15 cellular contexts compared by ENCODE assay signal in the genomic region with DNA sequence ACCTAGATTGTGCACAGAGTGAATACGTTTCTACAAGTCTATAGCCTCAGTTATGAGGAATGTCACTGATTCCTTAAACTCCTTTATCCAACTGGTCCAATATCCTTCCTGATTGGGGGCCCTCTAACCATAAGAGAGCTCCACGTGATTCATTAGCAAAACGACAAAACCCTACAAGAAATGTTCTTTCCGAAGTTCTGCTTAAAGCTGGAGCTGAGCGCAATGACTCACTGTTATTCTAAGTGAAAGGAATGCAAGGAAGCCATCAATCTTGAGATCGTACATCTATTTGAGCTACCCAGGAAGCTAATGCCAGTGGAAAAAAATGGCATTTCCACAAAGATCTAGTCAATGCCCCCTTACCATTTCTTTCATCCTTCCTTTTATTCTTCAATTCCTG.
DNase-seq lines count a peak whose midpoint lies in the region; ATAC-seq and TF ChIP-seq lines count a peak whose summit lies in the region.
"Had no signal": no experiment of that assay in that cellular context is flagged by ENCODE, and none has a peak within 500 bp of the region (broad histone marks: within the 10 kb centered on the region; RNA-seq: fewer than 3 reads in every experiment).

No MANE protein-coding gene starts in this region.

- H4K20me1 ChIP-seq in GM23338 (replicated peaks; ENCODE audit: insufficient read depth): no peaks in the 10 kb centered on the region

- H3K27ac Mint-ChIP-seq in GM23338 (no peak overlapping the region), endodermal cell (no peak overlapping the region), Caco-2 (ENCODE audit: unreplicated experiment) (no peak overlapping the region)
- H3K27ac Mint-ChIP-seq: activated naive CD8-positive, alpha-beta T cell treated with anti-CD3 and anti-CD28 coated beads for 36 hours; stimulated activated naive B cell treated with anti-CD40 and anti-IgM and Interleukin-4, amounts not matched to agents 10 μg/mL and 1 μg/mL and 100 μg/mL, for 72 hours had no signal

- no peak for ATAC-seq in GM23338
- no peak for ATAC-seq in HG03135 (IDR thresholded peaks at IDR 0.05; ENCODE audit: unreplicated experiment)
- no peak for ATAC-seq in HG03095 (IDR thresholded peaks at IDR 0.05; ENCODE audit: unreplicated experiment)
- ATAC-seq: HCT116; stimulated activated naive B cell treated with anti-CD40 and anti-IgM and Interleukin-4, amounts not matched to agents 10 μg/mL and 1 μg/mL and 100 μg/mL, for 72 hours had no signal

- H3K36me3 ChIP-seq in GM23338 (ENCODE audit: insufficient read depth): no peaks in the 10 kb centered on the region
- H3K36me3 ChIP-seq in adrenal gland (replicated peaks in 1 of 2): no peaks in the 10 kb centered on the region
- H3K36me3 ChIP-seq in endodermal cell (ENCODE audit: control insufficient read depth, insufficient read depth, low read length): no peaks in the 10 kb centered on the region
- H3K36me3 ChIP-seq in Caco-2 (ENCODE audit: control insufficient read depth, insufficient read depth, low read length): no peaks in the 10 kb centered on the region

- H3K4me3 ChIP-seq in GM23338: no peak overlapping the region
- H3K4me3 ChIP-seq in adrenal gland: no peak overlapping the region
- H3K4me3 ChIP-seq in foreskin fibroblast (ENCODE audit: low read depth in 1 of 2, low read length in 2 of 2): no peak overlapping the region
- no peak overlapping the region for H3K4me3 ChIP-seq in skeletal muscle cell (ENCODE audit: low read depth, low read length)
- no peak overlapping the region for H3K4me3 ChIP-seq in endodermal cell (ENCODE audit: low read length)
- no peak overlapping the region for H3K4me3 ChIP-seq in Caco-2 (ENCODE audit: low read depth, low read length)

- H3K36me3 Mint-ChIP-seq in GM23338 (ENCODE audit: low read depth): no peaks in the 10 kb centered on the region; the same call in 1 of the 3 replicates
- no peaks in the 10 kb centered on the region for H3K36me3 Mint-ChIP-seq in endodermal cell (ENCODE audit: low read depth)
- no peaks in the 10 kb centered on the region for H3K36me3 Mint-ChIP-seq in Caco-2 (ENCODE audit: insufficient read depth, unreplicated experiment)
- H3K36me3 Mint-ChIP-seq: activated naive CD8-positive, alpha-beta T cell treated with anti-CD3 and anti-CD28 coated beads for 36 hours; stimulated activated naive B cell treated with anti-CD40 and anti-IgM and Interleukin-4, amounts not matched to agents 10 μg/mL and 1 μg/mL and 100 μg/mL, for 72 hours had no signal

- H2AFZ ChIP-seq in GM23338: no peak overlapping the region

- 0 out of 2 replicates have a peak, but pooled peaks cover 6% of the 10 kb centered on the region for H3K9me2 ChIP-seq in GM23338 (ENCODE audit: insufficient read depth)

- WGBS in adrenal gland, 4 donors: 17 to 25% (median 18%) methylated on average over 6 of the region's 6 CpGs
- WGBS in endodermal cell (ENCODE audit: insufficient coverage in 1 of 2, insufficient read length in 1 of 2), 2 experiments: 72 to 90% methylated on average over 5 to 6 of the region's 6 CpGs

- no peak overlapping the region for H3K4me2 ChIP-seq in GM23338

- TF ChIP-seq POLR2A in adrenal gland (IDR thresholded peaks at IDR 0.05): no peak

- no peaks in the 10 kb centered on the region for H3K79me2 ChIP-seq in GM23338 (replicated peaks; ENCODE audit: insufficient read depth)

- H3K27me3 Mint-ChIP-seq in GM23338 (ENCODE audit: insufficient read depth, low read depth, poor library complexity) (no peaks in the 10 kb centered on the region), endodermal cell (ENCODE audit: insufficient read depth) (no peaks in the 10 kb centered on the region), Caco-2 (ENCODE audit: insufficient read depth, unreplicated experiment) (no peaks in the 10 kb centered on the region)
- H3K27me3 Mint-ChIP-seq: activated naive CD8-positive, alpha-beta T cell treated with anti-CD3 and anti-CD28 coated beads for 36 hours; stimulated activated naive B cell treated with anti-CD40 and anti-IgM and Interleukin-4, amounts not matched to agents 10 μg/mL and 1 μg/mL and 100 μg/mL, for 72 hours had no signal

- no peaks in the 10 kb centered on the region for H3K9me3 ChIP-seq in adrenal gland (replicated peaks in 1 of 3)
- no peaks in the 10 kb centered on the region for H3K9me3 ChIP-seq in endodermal cell (ENCODE audit: control insufficient read depth, low read length)
- H3K9me3 ChIP-seq in Caco-2: no peaks in the 10 kb centered on the region

- POLR2A ChIA-PET in Caco-2 (lab: Charles Lee): no interaction called here

- H3K9me3 Mint-ChIP-seq in GM23338 (no peaks in the 10 kb centered on the region; the same call in 2 of the 3 replicates), endodermal cell (no peaks in the 10 kb centered on the region), Caco-2 (ENCODE audit: unreplicated experiment) (no peaks in the 10 kb centered on the region)
- H3K9me3 Mint-ChIP-seq: stimulated activated naive B cell treated with anti-CD40 and anti-IgM and Interleukin-4, amounts not matched to agents 10 μg/mL and 1 μg/mL and 100 μg/mL, for 72 hours had no signal

- H3K9ac ChIP-seq in endodermal cell (ENCODE audit: extremely low read depth, low read length, poor library complexity, severe bottlenecking): no peak overlapping the region

- H3K4me3 Mint-ChIP-seq in GM23338: no peak overlapping the region
- H3K4me3 Mint-ChIP-seq in endodermal cell: no peak overlapping the region
- no peak overlapping the region for H3K4me3 Mint-ChIP-seq in Caco-2 (ENCODE audit: unreplicated experiment)
- H3K4me3 Mint-ChIP-seq: activated naive CD8-positive, alpha-beta T cell treated with anti-CD3 and anti-CD28 coated beads for 36 hours; stimulated activated naive B cell treated with anti-CD40 and anti-IgM and Interleukin-4, amounts not matched to agents 10 μg/mL and 1 μg/mL and 100 μg/mL, for 72 hours had no signal

- CTCF ChIA-PET in Caco-2 (lab: Charles Lee): no interaction called here

- H3K27ac ChIP-seq in GM23338 (ENCODE audit: low read depth) (no peak overlapping the region), adrenal gland (peak overlapping the region in 1 of 5 donors; percentile 36), endodermal cell (ENCODE audit: low read depth, low read length) (no peak overlapping the region)

- BruUV-seq in Caco-2 (replicated peaks; lab: Mats Ljungman, UMichigan): no TSS peak

- H3K27me3 ChIP-seq in GM23338 (ENCODE audit: insufficient read depth) (no peaks in the 10 kb centered on the region; the same call in 1 of the 2 replicates), adrenal gland (no peaks in the 10 kb centered on the region), endodermal cell (ENCODE audit: control insufficient read depth, insufficient read depth, low read length, poor library complexity, severe bottlenecking) (no peaks in the 10 kb centered on the region), Caco-2 (replicated peaks; ENCODE audit: control insufficient read depth, insufficient read depth, low read length) (no peaks in the 10 kb centered on the region)

- TF ChIP-seq CTCF in GM23338 (conservative IDR thresholded peaks at IDR 0.05; ENCODE audit: low read depth in 2 of 2) (no peak), adrenal gland (IDR thresholded peaks at IDR 0.05) (no peak), foreskin fibroblast (IDR thresholded peaks at IDR 0.05; ENCODE audit: low read depth, low read length) (no peak), endodermal cell (conservative IDR thresholded peaks at IDR 0.05) (no peak), Caco-2 (IDR thresholded peaks at IDR 0.05; ENCODE audit: insufficient read depth in 1 of 2, low read depth in 1 of 2, low read length in 1 of 2, severe bottlenecking in 1 of 2, unreplicated experiment in 1 of 2) (no peak)

- intact Hi-C loops in adrenal gland (cut with DNase I) (no loop called here), Caco-2 (cut with micrococcal nuclease; ENCODE audit: unreplicated experiment) (no loop called here)

- no peaks in the 10 kb centered on the region for H3F3A ChIP-seq in GM23338 (replicated peaks; ENCODE audit: low read depth)

- H3K4me1 ChIP-seq in GM23338 (ENCODE audit: insufficient read depth) (peaks cover 9% of the 10 kb centered on the region), adrenal gland (replicated peaks in 1 of 2) (peaks cover 14 to 34% of the 10 kb centered on the region in 2 donors), endodermal cell (ENCODE audit: control insufficient read depth, insufficient read depth, low read length) (no peaks in the 10 kb centered on the region), Caco-2 (no peaks in the 10 kb centered on the region)

- DNase-seq in GM23338 (ENCODE audit: low spot score) (peak; percentile 12), adrenal gland (peak in 4 of 7 donors; percentile 8 to 18 (median 13)), foreskin fibroblast (peak; percentile 30 to 42), skeletal muscle cell (ENCODE audit: low read depth) (peak; percentile 78), endodermal cell (no peak), Caco-2 (no peak)
- DNase-seq: activated naive CD8-positive, alpha-beta T cell treated with anti-CD3 and anti-CD28 coated beads for 36 hours; Kasumi-1; kidney; nucleus accumbens; stimulated activated naive B cell treated with anti-CD40 and anti-IgM and Interleukin-4, amounts not matched to agents 10 μg/mL and 1 μg/mL and 100 μg/mL, for 72 hours; T1000 had no signal

- peaks cover 12% of the 10 kb centered on the region; the same call in 2 of the 3 replicates for H3K4me1 Mint-ChIP-seq in GM23338
- no peaks in the 10 kb centered on the region for H3K4me1 Mint-ChIP-seq in endodermal cell
- H3K4me1 Mint-ChIP-seq in Caco-2 (ENCODE audit: low read depth, unreplicated experiment): no peaks in the 10 kb centered on the region
- H3K4me1 Mint-ChIP-seq: activated naive CD8-positive, alpha-beta T cell treated with anti-CD3 and anti-CD28 coated beads for 36 hours; stimulated activated naive B cell treated with anti-CD40 and anti-IgM and Interleukin-4, amounts not matched to agents 10 μg/mL and 1 μg/mL and 100 μg/mL, for 72 hours had no signal

TF ChIP-seq in GM23338, 12 proteins besides CTCF, POLR2A, EP300 and RAD21 (continues in another document):
- TF ChIP-seq NANOG (IDR thresholded peaks at IDR 0.05; ENCODE audit: borderline replicate concordance): no peak
- TF ChIP-seq STAT1 (IDR thresholded peaks at IDR 0.05; ENCODE audit: unreplicated experiment): no peak
- no peak for TF ChIP-seq CREB1 (CRISPR knock-in tag; IDR thresholded peaks at IDR 0.05; ENCODE audit: low read depth)

Comparison
In these comparisons a context has a peak if more than half of its experiments do, and no peak if none do; other contexts are left out.
1. DNase-seq: peak in GM23338 (single experiment), adrenal gland (4 of 7), foreskin fibroblast (2 of 2) and skeletal muscle cell (single experiment); none in endodermal cell (single experiment) and Caco-2 (0 of 2).